24 cellular contexts compared by ENCODE assay signal in the genomic region with DNA sequence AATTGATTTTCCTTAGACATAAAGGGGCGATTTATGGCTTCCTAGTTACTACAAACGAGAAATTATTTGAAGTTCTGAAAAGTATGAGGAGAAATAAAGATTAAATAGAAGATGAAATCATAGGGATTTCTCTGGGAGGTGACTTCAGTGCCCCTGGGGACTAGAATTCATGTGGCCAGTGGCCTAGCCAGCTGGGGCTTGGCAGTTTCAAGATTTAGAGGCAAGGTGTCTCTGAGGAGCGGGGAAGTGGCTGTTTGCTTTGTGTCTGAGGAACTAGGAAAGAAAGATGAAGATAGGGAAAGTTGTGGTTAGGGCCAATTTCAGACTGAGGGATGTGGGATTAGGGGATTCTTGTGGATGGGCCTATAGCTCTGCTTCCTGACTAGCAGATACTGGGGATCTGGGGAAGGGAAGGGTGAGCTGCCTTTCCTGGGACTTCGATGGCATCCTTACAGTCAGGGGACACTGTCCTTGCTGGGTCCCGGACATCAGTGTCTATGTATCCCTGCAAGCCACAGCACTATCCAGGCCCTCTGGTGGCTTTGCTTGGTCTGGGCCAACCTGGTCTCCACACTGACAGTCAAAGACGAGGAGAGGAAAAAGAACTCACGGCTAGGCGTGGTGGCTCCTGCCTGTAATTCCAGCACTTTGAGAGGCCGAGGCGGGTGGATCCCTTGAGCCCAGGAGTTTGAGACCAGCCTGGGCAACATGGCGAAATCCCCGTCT.
"Had no signal": no experiment of that assay in that cellular context is flagged by ENCODE, and none has a peak within 500 bp of the region (broad histone marks: within the 10 kb centered on the region; RNA-seq: fewer than 3 reads in every experiment).

No MANE protein-coding gene starts in this region.

- H2AFZ ChIP-seq: PC-9 had no signal

- ATAC-seq: activated CD4-positive, alpha-beta T cell treated with anti-CD3 and anti-CD28 coated beads for 36 hours; activated T-helper 17 cell treated with anti-CD3 and anti-CD28 coated beads, Interleukin-2, amount 50 U/mL, for 72 hours; T-cell had no signal

- H3K4me2 ChIP-seq: PC-9 had no signal

- H3K9me3 Mint-ChIP-seq: activated CD4-positive, alpha-beta memory T cell treated with anti-CD3 and anti-CD28 coated beads, Interleukin-2, amount 10 ng/mL, durations not matched to agents 7 days and 5 days; activated naive CD4-positive, alpha-beta T cell treated with anti-CD3 and anti-CD28 coated beads for 36 hours; activated naive CD8-positive, alpha-beta T cell treated with anti-CD3 and anti-CD28 coated beads for 36 hours; activated T-helper 17 cell treated with anti-CD3 and anti-CD28 coated beads, Interleukin-2, amount 50 U/mL, for 72 hours; T-cell had no signal

- H3K27me3 ChIP-seq: cardiac muscle cell had no signal

- H3K4me1 Mint-ChIP-seq: activated CD4-positive, alpha-beta memory T cell treated with anti-CD3 and anti-CD28 coated beads, Interleukin-2, amount 10 ng/mL, durations not matched to agents 7 days and 5 days; activated CD4-positive, alpha-beta T cell treated with anti-CD3 and anti-CD28 coated beads for 36 hours; activated naive CD8-positive, alpha-beta T cell treated with anti-CD3 and anti-CD28 coated beads for 36 hours; activated T-helper 17 cell treated with anti-CD3 and anti-CD28 coated beads, Interleukin-2, amount 50 U/mL, for 72 hours; T-cell had no signal

- H3K36me3 Mint-ChIP-seq: activated naive CD8-positive, alpha-beta T cell treated with anti-CD3 and anti-CD28 coated beads for 36 hours; T-cell had no signal

- H3K4me3 Mint-ChIP-seq: activated CD4-positive, alpha-beta memory T cell treated with anti-CD3 and anti-CD28 coated beads, Interleukin-2, amount 10 ng/mL, durations not matched to agents 7 days and 5 days; activated CD4-positive, alpha-beta T cell treated with anti-CD3 and anti-CD28 coated beads for 36 hours; activated naive CD4-positive, alpha-beta T cell treated with anti-CD3 and anti-CD28 coated beads for 36 hours; activated naive CD8-positive, alpha-beta T cell treated with anti-CD3 and anti-CD28 coated beads for 36 hours; activated T-helper 17 cell treated with anti-CD3 and anti-CD28 coated beads, Interleukin-2, amount 50 U/mL, for 72 hours; T-cell had no signal

- H3K27me3 Mint-ChIP-seq: activated naive CD8-positive, alpha-beta T cell treated with anti-CD3 and anti-CD28 coated beads for 36 hours had no signal

- FAIRE-seq: TTC549 had no signal

- H3K4me3 ChIP-seq: cardiac muscle cell, PC-9 had no signal

- DNase-seq: activated CD4-positive, alpha-beta memory T cell treated with anti-CD3 and anti-CD28 coated beads, Interleukin-2, amount 10 ng/mL, durations not matched to agents 7 days and 5 days; activated CD4-positive, alpha-beta T cell treated with anti-CD3 and anti-CD28 coated beads for 36 hours; activated CD4-positive, alpha-beta T cell treated with anti-CD3 and anti-CD28 coated beads, Interleukin-2, amount 50 U/mL, for 1 hour; activated gamma-delta T cell; activated naive CD4-positive, alpha-beta T cell treated with anti-CD3 and anti-CD28 coated beads for 36 hours; activated naive CD8-positive, alpha-beta T cell treated with anti-CD3 and anti-CD28 coated beads for 36 hours; activated T-cell treated with anti-CD3 and anti-CD28 coated beads for 4 hours; activated T-cell treated with anti-CD3 and anti-CD28 coated beads, Interleukin-2, amount 50 U/mL, for 48 hours; brain microvascular endothelial cell; Kasumi-1; NCI-H1048; NCI-H146; NCI-H187 treated with DMSO at 0.1 percent for 48 hours; NCI-H2081 treated with DMSO at 0.1 percent for 48 hours; NCI-H446; NCI-H524; PC-9; SIG-M5; T-cell; T-helper 2 cell; T1000 had no signal

- H3K27ac ChIP-seq: brain microvascular endothelial cell, cardiac muscle cell, PC-9 had no signal

- H3K36me3 ChIP-seq: brain microvascular endothelial cell, cardiac muscle cell had no signal

- H3K27ac Mint-ChIP-seq: activated CD4-positive, alpha-beta memory T cell treated with anti-CD3 and anti-CD28 coated beads, Interleukin-2, amount 10 ng/mL, durations not matched to agents 7 days and 5 days; activated CD4-positive, alpha-beta T cell treated with anti-CD3 and anti-CD28 coated beads for 36 hours; activated naive CD4-positive, alpha-beta T cell treated with anti-CD3 and anti-CD28 coated beads for 36 hours; activated naive CD8-positive, alpha-beta T cell treated with anti-CD3 and anti-CD28 coated beads for 36 hours; activated T-helper 17 cell treated with anti-CD3 and anti-CD28 coated beads, Interleukin-2, amount 50 U/mL, for 72 hours; T-cell had no signal
